9 cellular contexts compared by ENCODE assay signal in the genomic region with DNA sequence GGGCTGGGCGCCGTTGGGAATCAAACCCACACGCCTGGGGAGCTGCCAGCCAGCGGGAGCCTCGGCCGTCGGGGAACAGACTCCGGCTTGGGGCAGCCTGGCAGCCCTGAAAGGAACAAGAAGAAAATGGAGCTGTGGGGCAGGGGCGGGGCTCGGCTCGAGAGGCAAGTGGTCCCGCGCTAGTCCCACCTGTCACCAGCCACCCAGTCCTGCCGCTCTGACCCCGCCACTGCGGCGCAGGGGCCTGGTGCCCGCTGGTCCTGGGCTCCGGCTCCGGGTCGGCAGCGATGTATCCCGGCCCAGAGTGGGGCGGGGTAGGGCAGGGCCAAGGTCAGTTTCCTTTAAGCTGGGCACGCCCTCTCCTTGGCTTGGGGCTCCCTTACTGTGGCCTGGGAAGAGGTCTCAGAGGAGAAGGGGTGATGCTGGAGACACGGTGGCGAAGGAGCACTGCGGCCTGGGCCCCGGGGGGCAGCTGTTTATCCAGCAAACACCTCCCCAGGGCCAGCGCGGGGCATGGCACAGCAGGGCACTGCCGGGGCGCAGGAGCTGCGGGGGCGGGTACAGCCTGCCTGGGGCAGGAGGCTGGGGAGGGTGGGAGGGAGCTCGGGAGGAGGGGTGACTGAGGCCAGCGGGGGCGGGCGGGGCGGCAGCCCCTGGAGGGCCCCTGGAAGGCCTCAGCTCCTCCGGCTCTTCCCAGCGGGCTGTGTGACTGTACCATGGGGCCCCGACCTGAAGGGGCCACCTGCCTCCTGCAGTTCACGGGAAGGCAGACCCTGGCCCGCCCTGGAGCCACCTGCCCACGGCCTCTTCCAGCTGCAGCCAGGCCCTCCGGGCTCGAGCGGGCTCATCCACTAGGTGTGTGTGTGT. TPM values are rescaled to one million over a fixed set of nuclear protein-coding genes. Genes with fewer than 3 reads are reported as not detected.
A peak's percentile ranks its signal among the peaks of the same experiment; 100 is the strongest.
DNase-seq lines count a peak whose midpoint lies in the region; ATAC-seq and TF ChIP-seq lines count a peak whose summit lies in the region.
"Had no signal": no experiment of that assay in that cellular context is flagged by ENCODE, and none has a peak within 500 bp of the region (broad histone marks: within the 10 kb centered on the region; RNA-seq: fewer than 3 reads in every experiment).

No MANE protein-coding gene starts in this region.

- H3K4me3 ChIP-seq in SK-N-SH (ENCODE audit: low read depth in 2 of 2, low read length in 1 of 2) (no peak overlapping the region), vagina (peak overlapping the region in 1 of 2 donors; percentile 42)

- H3F3A ChIP-seq in SK-N-SH (replicated peaks; ENCODE audit: insufficient read depth) = peaks cover 6% of the 10 kb centered on the region

- intact Hi-C loops in left cardiac atrium (cut with DNase I) (loop anchor here in 1 of 2 donors (10.0 kb wide), 1 partner anchor 618 kb away; no protein-coding TSS in a partner anchor), vagina (cut with DNase I) (no loop called here)

- POLR2A ChIA-PET in SK-N-SH (lab: Yijun Ruan, JAX) = interaction anchor here (0.5 kb wide), 1 partner anchor 431 kb away, joined by 3 read pairs; no protein-coding TSS in a partner anchor

- no peak for TF ChIP-seq CTCF in SK-N-SH (IDR thresholded peaks at IDR 0.05)
- no peak for TF ChIP-seq CTCF in vagina (IDR thresholded peaks at IDR 0.05)

- H3K9ac ChIP-seq in SK-N-SH = no peak overlapping the region

- H3K9me2 ChIP-seq in SK-N-SH = no peaks in the 10 kb centered on the region

- CTCF ChIA-PET in SK-N-SH (lab: Yijun Ruan, JAX) = interaction anchor here (0.6 to 14.3 kb wide), 14 partner anchors 12 to 372 kb away, joined by 3 to 413 read pairs (median 4); a partner anchor contains a TSS

- H3K27me3 ChIP-seq in SK-N-SH (ENCODE audit: insufficient read depth) (no peaks in the 10 kb centered on the region), vagina (no peaks in the 10 kb centered on the region)

- no peak for TF ChIP-seq EP300 in SK-N-SH (IDR thresholded peaks at IDR 0.05; ENCODE audit: borderline replicate concordance in 1 of 2, low read depth in 1 of 2, low read length in 1 of 2)

- no peak for TF ChIP-seq POLR2A in vagina (IDR thresholded peaks at IDR 0.05)

- H3K36me3 ChIP-seq in SK-N-SH (replicated peaks in 1 of 2; ENCODE audit: control insufficient read depth in 1 of 2, insufficient read depth in 2 of 2, low read length in 1 of 2) (no peaks in the 10 kb centered on the region), vagina (no peaks in the 10 kb centered on the region)

- H3K9me3 ChIP-seq in SK-N-SH (no peaks in the 10 kb centered on the region), vagina (no peaks in the 10 kb centered on the region)

- H4K20me1 ChIP-seq in SK-N-SH (ENCODE audit: insufficient read depth) = no peaks in the 10 kb centered on the region

- H2AFZ ChIP-seq in SK-N-SH (ENCODE audit: low read depth) = no peak overlapping the region

- DNase-seq in SK-N-SH = peak; percentile 55
- peak; percentile 37 for DNase-seq in SK-MEL-5 (ENCODE audit: low read depth, low spot score)
- no peak for DNase-seq in left cardiac atrium
- no peak for DNase-seq in stimulated activated naive CD8-positive, alpha-beta T cell treated with anti-CD3 and anti-CD28 coated beads, Interleukin-15, Interleukin-2, amounts not matched to agents 100 U/mL and 50 U/mL, for 24 hours
- no peak for DNase-seq in vagina (ENCODE audit: extremely low spot score in 2 of 2)
- DNase-seq in kidney tubule cell (ENCODE audit: low spot score) = no peak
- no peak for DNase-seq in GDM1 (lab: John Stamatoyannopoulos, UW)

- WGBS in SK-N-SH (ENCODE audit: low lambda C conversion rate) = 84% methylated on average over 36 of the region's 49 CpGs

- ATAC-seq in SK-N-SH treated with all-trans-retinoic acid at 6 μM for 48 hours (no peak), left cardiac atrium (peak; percentile 32 to 65)
- ATAC-seq in stimulated activated naive CD8-positive, alpha-beta T cell treated with anti-CD3 and anti-CD28 coated beads, Interleukin-15, Interleukin-2, amounts not matched to agents 100 U/mL and 50 U/mL, for 24 hours = peak; percentile 10

- no peaks in the 10 kb centered on the region for H3K79me2 ChIP-seq in SK-N-SH (ENCODE audit: insufficient read depth)

- H3K4me2 ChIP-seq in SK-N-SH = no peak overlapping the region

- in situ Hi-C loops in SK-MEL-5 (cut with HindIII; ENCODE audit: low pct_unique_long_range_greater_than_20kb, low sequenced_read_pairs) = no loop called here

- no peak overlapping the region for H3K27ac ChIP-seq in SK-N-SH (ENCODE audit: low read depth in 2 of 2, low read length in 1 of 2)
- no peak overlapping the region for H3K27ac ChIP-seq in vagina
- H3K27ac ChIP-seq: C4-2B had no signal

- TF ChIP-seq RAD21 in SK-N-SH (IDR thresholded peaks at IDR 0.05; ENCODE audit: low read length) = no peak

- H3K4me1 ChIP-seq in SK-N-SH (ENCODE audit: control insufficient read depth in 1 of 2, insufficient read depth in 2 of 2, low read depth in 1 of 2, low read length in 1 of 2) (peaks cover 0 to 4% of the 10 kb centered on the region in 2 experiments; a peak in 1 of 4 replicates), vagina (peaks cover 18% of the 10 kb centered on the region)

TF ChIP-seq in SK-N-SH, 30 proteins besides CTCF, POLR2A, EP300 and RAD21 (continues in another document):
- no peak for TF ChIP-seq GATA2 (CRISPR knock-in tag; IDR thresholded peaks at IDR 0.05)
- TF ChIP-seq NRF1 (IDR thresholded peaks at IDR 0.05; ENCODE audit: low read depth, low read length) = no peak
- TF ChIP-seq, protein P1, sequence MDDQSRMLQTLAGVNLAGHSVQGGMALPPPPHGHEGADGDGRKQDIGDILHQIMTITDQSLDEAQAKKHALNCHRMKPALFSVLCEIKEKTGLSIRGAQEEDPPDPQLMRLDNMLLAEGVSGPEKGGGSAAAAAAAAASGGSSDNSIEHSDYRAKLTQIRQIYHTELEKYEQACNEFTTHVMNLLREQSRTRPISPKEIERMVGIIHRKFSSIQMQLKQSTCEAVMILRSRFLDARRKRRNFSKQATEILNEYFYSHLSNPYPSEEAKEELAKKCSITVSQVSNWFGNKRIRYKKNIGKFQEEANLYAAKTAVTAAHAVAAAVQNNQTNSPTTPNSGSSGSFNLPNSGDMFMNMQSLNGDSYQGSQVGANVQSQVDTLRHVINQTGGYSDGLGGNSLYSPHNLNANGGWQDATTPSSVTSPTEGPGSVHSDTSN (IDR thresholded peaks at IDR 0.05) = no peak
- no peak for TF ChIP-seq FOXM1 (IDR thresholded peaks at IDR 0.05; ENCODE audit: low read depth)
- no peak for TF ChIP-seq NFIC (IDR thresholded peaks at IDR 0.05; ENCODE audit: borderline replicate concordance)
- TF ChIP-seq SMC3 (IDR thresholded peaks at IDR 0.05; ENCODE audit: low read depth, low read length) = no peak
- no peak for TF ChIP-seq YY1 (IDR thresholded peaks at IDR 0.05; ENCODE audit: low read depth)
- no peak for TF ChIP-seq TAF1 (IDR thresholded peaks at IDR 0.05; ENCODE audit: borderline replicate concordance, low read depth, low read length)
- TF ChIP-seq FOSL2 (IDR thresholded peaks at IDR 0.05; ENCODE audit: borderline replicate concordance, low read depth) = no peak
- no peak for TF ChIP-seq EZH2phosphoT487 (IDR thresholded peaks at IDR 0.05; ENCODE audit: borderline replicate concordance, low read depth)

TF ChIP-seq in SK-N-SH treated with all-trans-retinoic acid at 6 μM for 48 hours, 23 proteins besides CTCF, POLR2A, EP300 and RAD21 (continues in another document):
- TF ChIP-seq ARNTL (CRISPR knock-in tag; IDR thresholded peaks at IDR 0.05; ENCODE audit: borderline replicate concordance, low read depth) (no peak), ESRRG (CRISPR knock-in tag; IDR thresholded peaks at IDR 0.05) (no peak), ZFP3 (CRISPR knock-in tag; IDR thresholded peaks at IDR 0.05) (no peak), TOX (CRISPR knock-in tag; IDR thresholded peaks at IDR 0.05; ENCODE audit: borderline replicate concordance) (no peak), ISL1 (CRISPR knock-in tag; IDR thresholded peaks at IDR 0.05) (no peak), ZFP30 (CRISPR knock-in tag; IDR thresholded peaks at IDR 0.05) (no peak), ZNF8 (CRISPR knock-in tag; IDR thresholded peaks at IDR 0.05) (no peak)
- TF ChIP-seq, protein P2, sequence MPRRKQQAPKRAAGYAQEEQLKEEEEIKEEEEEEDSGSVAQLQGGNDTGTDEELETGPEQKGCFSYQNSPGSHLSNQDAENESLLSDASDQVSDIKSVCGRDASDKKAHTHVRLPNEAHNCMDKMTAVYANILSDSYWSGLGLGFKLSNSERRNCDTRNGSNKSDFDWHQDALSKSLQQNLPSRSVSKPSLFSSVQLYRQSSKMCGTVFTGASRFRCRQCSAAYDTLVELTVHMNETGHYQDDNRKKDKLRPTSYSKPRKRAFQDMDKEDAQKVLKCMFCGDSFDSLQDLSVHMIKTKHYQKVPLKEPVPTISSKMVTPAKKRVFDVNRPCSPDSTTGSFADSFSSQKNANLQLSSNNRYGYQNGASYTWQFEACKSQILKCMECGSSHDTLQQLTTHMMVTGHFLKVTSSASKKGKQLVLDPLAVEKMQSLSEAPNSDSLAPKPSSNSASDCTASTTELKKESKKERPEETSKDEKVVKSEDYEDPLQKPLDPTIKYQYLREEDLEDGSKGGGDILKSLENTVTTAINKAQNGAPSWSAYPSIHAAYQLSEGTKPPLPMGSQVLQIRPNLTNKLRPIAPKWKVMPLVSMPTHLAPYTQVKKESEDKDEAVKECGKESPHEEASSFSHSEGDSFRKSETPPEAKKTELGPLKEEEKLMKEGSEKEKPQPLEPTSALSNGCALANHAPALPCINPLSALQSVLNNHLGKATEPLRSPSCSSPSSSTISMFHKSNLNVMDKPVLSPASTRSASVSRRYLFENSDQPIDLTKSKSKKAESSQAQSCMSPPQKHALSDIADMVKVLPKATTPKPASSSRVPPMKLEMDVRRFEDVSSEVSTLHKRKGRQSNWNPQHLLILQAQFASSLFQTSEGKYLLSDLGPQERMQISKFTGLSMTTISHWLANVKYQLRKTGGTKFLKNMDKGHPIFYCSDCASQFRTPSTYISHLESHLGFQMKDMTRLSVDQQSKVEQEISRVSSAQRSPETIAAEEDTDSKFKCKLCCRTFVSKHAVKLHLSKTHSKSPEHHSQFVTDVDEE (CRISPR knock-in tag; IDR thresholded peaks at IDR 0.05) = no peak

RNA-seq across cellular contexts. Expression of a gene that starts 15.6 kb away (rescaled TPM):
- polyA plus RNA-seq in SK-N-SH (2012; rRNA removed) = 253 and 273 TPM in 2 replicates
- polyA plus RNA-seq in SK-N-SH (2012; cell fraction: cytosol; rRNA removed) = 286 and 365 TPM in 2 replicates
- polyA plus RNA-seq in SK-N-SH (2012; cell fraction: nucleus; rRNA removed) = 192 and 200 TPM in 2 replicates
- total RNA-seq in SK-MEL-5 (2014; rRNA removed; shearing (Covaris generic)) = 59.6 and 62.3 TPM in 2 replicates
- polyA plus RNA-seq in SK-MEL-5 (2015; cell fraction: cytosol; rRNA removed) = 62.8 and 76.2 TPM in 2 replicates
- polyA plus RNA-seq in SK-MEL-5 (2015; cell fraction: nucleus; rRNA removed) = 30.8 and 38.2 TPM in 2 replicates
- total RNA-seq in left cardiac atrium = 10 to 100 TPM; 26.7 to 40.5 TPM
- 34.9 TPM for total RNA-seq in vagina

Comparison
In these comparisons a context has a peak if more than half of its experiments do, and no peak if none do; other contexts are left out.
1. DNase-seq: peak in SK-N-SH (single experiment) and SK-MEL-5 (single experiment); none in left cardiac atrium (single experiment), stimulated activated naive CD8-positive, alpha-beta T cell treated with anti-CD3 and anti-CD28 coated beads, Interleukin-15, Interleukin-2, amounts not matched to agents 100 U/mL and 50 U/mL, for 24 hours (single experiment), vagina (0 of 2), kidney tubule cell (single experiment) and GDM1 (single experiment).